ENCODE assay signal across 9 cellular contexts in genomic region chr2:58350484-58350883, GRCh38.
DNase-seq lines count a peak whose midpoint lies in the region; ATAC-seq and TF ChIP-seq lines count a peak whose summit lies in the region.
"Had no signal": no experiment of that assay in that cellular context is flagged by ENCODE, and none has a peak within 500 bp of the region (broad histone marks: within the 10 kb centered on the region; RNA-seq: fewer than 3 reads in every experiment).

No MANE protein-coding gene starts in this region.

- no peak for DNase-seq in GF-D8 (lab: John Stamatoyannopoulos, UW)
- DNase-seq in NCI-H2227 treated with DMSO at 0.1 percent for 48 hours (lab: John Stamatoyannopoulos, UW) = no peak
- no peak for DNase-seq in retina
- DNase-seq in Peyer's patch = no peak
- DNase-seq: heart left ventricle had no signal

- H3K4me1 ChIP-seq in DOHH2 (ENCODE audit: control insufficient read depth, low read length) (peaks cover 16% of the 10 kb centered on the region), Peyer's patch (no peaks in the 10 kb centered on the region)
- H3K4me1 ChIP-seq: heart left ventricle had no signal

- TF ChIP-seq CTCF in DOHH2 (IDR thresholded peaks at IDR 0.05; ENCODE audit: low read depth, low read length, poor library complexity, severe bottlenecking) (no peak), Peyer's patch (IDR thresholded peaks at IDR 0.05) (no peak)

- no peaks in the 10 kb centered on the region for H4K20me1 ChIP-seq in DOHH2 (ENCODE audit: control insufficient read depth, insufficient read depth, low read depth, low read length)

- no peaks in the 10 kb centered on the region for H3K9me2 ChIP-seq in DOHH2 (replicated peaks; ENCODE audit: control insufficient read depth, low read length)

- H3K4me3 ChIP-seq in DOHH2 (ENCODE audit: low read length) = no peak overlapping the region
- H3K4me3 ChIP-seq in Peyer's patch = no peak overlapping the region
- H3K4me3 ChIP-seq: heart left ventricle had no signal

- H3K36me3 ChIP-seq in DOHH2 (ENCODE audit: control insufficient read depth, low read length) = no peaks in the 10 kb centered on the region
- no peaks in the 10 kb centered on the region for H3K36me3 ChIP-seq in Peyer's patch
- H3K36me3 ChIP-seq: heart left ventricle had no signal

- no peak for TF ChIP-seq POLR2A in Peyer's patch (IDR thresholded peaks at IDR 0.05)

- H3K9me3 ChIP-seq in DOHH2 (ENCODE audit: control insufficient read depth, insufficient read depth, low read length) (no peaks in the 10 kb centered on the region), Peyer's patch (no peaks in the 10 kb centered on the region)

- H3K27me3 ChIP-seq in DOHH2 (ENCODE audit: control insufficient read depth, low read length) (0 out of 2 replicates have a peak, but pooled peaks cover 4% of the 10 kb centered on the region), Peyer's patch (no peaks in the 10 kb centered on the region)

- peak overlapping the region; percentile 18; the same call in 1 of the 2 replicates for H3K4me2 ChIP-seq in DOHH2 (ENCODE audit: low read length)

- ATAC-seq in GM19025 (IDR thresholded peaks at IDR 0.05; ENCODE audit: low read depth, unreplicated experiment) (peak; percentile 84), HG02678 (IDR thresholded peaks at IDR 0.05; ENCODE audit: unreplicated experiment) (peak; percentile 97), HG03457 (IDR thresholded peaks at IDR 0.05; ENCODE audit: unreplicated experiment) (peak; percentile 53)
- ATAC-seq: heart left ventricle had no signal

- H3F3A ChIP-seq in DOHH2 (ENCODE audit: control insufficient read depth, insufficient read depth) = no peaks in the 10 kb centered on the region

- H3K79me2 ChIP-seq in DOHH2 (ENCODE audit: control insufficient read depth, low read length) = no peaks in the 10 kb centered on the region

- H3K27ac ChIP-seq in DOHH2 (ENCODE audit: low read depth, low read length) (no peak overlapping the region), Peyer's patch (no peak overlapping the region)
- H3K27ac ChIP-seq: heart left ventricle had no signal
